34 cellular contexts compared by ENCODE assay signal in genomic region chr2:193279361-193279760, GRCh38.
DNase-seq lines count a peak whose midpoint lies in the region; ATAC-seq, FAIRE-seq and TF ChIP-seq lines count a peak whose summit lies in the region.
"Had no signal": no experiment of that assay in that cellular context is flagged by ENCODE, and none has a peak within 500 bp of the region (broad histone marks: within the 10 kb centered on the region; RNA-seq: fewer than 3 reads in every experiment).

No MANE protein-coding gene starts in this region.

- H3K36me3 ChIP-seq in SK-N-SH (replicated peaks in 1 of 2; ENCODE audit: control insufficient read depth in 1 of 2, insufficient read depth in 2 of 2, low read length in 1 of 2): no peaks in the 10 kb centered on the region
- H3K36me3 ChIP-seq in A673 (ENCODE audit: insufficient read depth, low read length, poor library complexity, severe bottlenecking): no peaks in the 10 kb centered on the region
- no peaks in the 10 kb centered on the region for H3K36me3 ChIP-seq in SK-N-MC (ENCODE audit: insufficient read depth, low read length)
- H3K36me3 ChIP-seq: BE2C; BLaER1; BLaER1 treated with 17β-estradiol and CSF1 and Interleukin-3, amounts not matched to agents 10 nM and 100 nM had no signal

- no peak for TF ChIP-seq POLR2A in H54 (IDR thresholded peaks at IDR 0.05; ENCODE audit: low read depth, low read length)

- BruUV-seq in A673 (replicated peaks; lab: Mats Ljungman, UMichigan): no TSS peak

- no peaks in the 10 kb centered on the region for H3K9me2 ChIP-seq in SK-N-SH

- H3K27me3 ChIP-seq in SK-N-SH (ENCODE audit: insufficient read depth): no peaks in the 10 kb centered on the region
- H3K27me3 ChIP-seq in A673 (replicated peaks; ENCODE audit: insufficient read depth, low read depth, low read length, poor library complexity): no peaks in the 10 kb centered on the region
- H3K27me3 ChIP-seq: BE2C; BLaER1; BLaER1 treated with 17β-estradiol and CSF1 and Interleukin-3, amounts not matched to agents 10 nM and 100 nM had no signal

- H3K9me3 ChIP-seq in SK-N-SH (no peaks in the 10 kb centered on the region), A673 (ENCODE audit: low read depth, low read length, poor library complexity, severe bottlenecking) (no peaks in the 10 kb centered on the region), SK-N-MC (ENCODE audit: low read depth, low read length) (no peaks in the 10 kb centered on the region)
- H3K9me3 ChIP-seq: A549; BE2C; BLaER1; BLaER1 treated with 17β-estradiol and CSF1 and Interleukin-3, amounts not matched to agents 10 nM and 100 nM; Caco-2 had no signal

- H3K27ac ChIP-seq in SK-N-SH (ENCODE audit: low read depth in 2 of 2, low read length in 1 of 2): no peak overlapping the region
- peak overlapping the region; percentile 71 for H3K27ac ChIP-seq in A673 (ENCODE audit: low read depth, low read length, poor library complexity, severe bottlenecking)
- H3K27ac ChIP-seq in SK-N-MC: peak overlapping the region; percentile 91
- H3K27ac ChIP-seq in caudate nucleus (ENCODE audit: low read depth, low read length): no peak overlapping the region
- H3K27ac ChIP-seq: 22Rv1; A549; BLaER1; BLaER1 treated with 17β-estradiol and CSF1 and Interleukin-3, amounts not matched to agents 10 nM and 100 nM; C4-2B had no signal

- CTCF ChIA-PET in SK-N-SH (lab: Yijun Ruan, JAX): no interaction called here
- CTCF ChIA-PET in A673 (lab: Charles Lee): no interaction called here

- TF ChIP-seq EP300 in SK-N-SH (IDR thresholded peaks at IDR 0.05; ENCODE audit: borderline replicate concordance in 1 of 2, low read depth in 1 of 2, low read length in 1 of 2): no peak

- H4K20me1 ChIP-seq in SK-N-SH (ENCODE audit: insufficient read depth): no peaks in the 10 kb centered on the region
- H4K20me1 ChIP-seq: BLaER1; BLaER1 treated with 17β-estradiol and CSF1 and Interleukin-3, amounts not matched to agents 10 nM and 100 nM had no signal

- POLR2A ChIA-PET in SK-N-SH (lab: Yijun Ruan, JAX) (no interaction called here), A673 (lab: Charles Lee; ENCODE audit: low non-redundant PET) (interaction anchor here (0.6 kb wide), 1 partner anchor 23 kb away, joined by 7 read pairs; no protein-coding TSS in a partner anchor)

- H3K79me2 ChIP-seq in SK-N-SH (ENCODE audit: insufficient read depth): no peaks in the 10 kb centered on the region

- intact Hi-C loops in A673 (cut with micrococcal nuclease; ENCODE audit: unreplicated experiment): loop anchor here (10.0 kb wide), 1 partner anchor 305 kb away; no protein-coding TSS in a partner anchor

- whole genome bisulfite sequencing in SK-N-SH (ENCODE audit: low lambda C conversion rate): 40% methylated on average over 2 of the region's 2 CpGs

- no peaks in the 10 kb centered on the region for H3F3A ChIP-seq in SK-N-SH (replicated peaks; ENCODE audit: insufficient read depth)

- H3K4me3 ChIP-seq in SK-N-SH (ENCODE audit: low read depth in 2 of 2, low read length in 1 of 2) (no peak overlapping the region), A673 (ENCODE audit: low read depth, low read length, poor library complexity, severe bottlenecking) (no peak overlapping the region), SK-N-MC (peak overlapping the region; percentile 19)
- H3K4me3 ChIP-seq: A549; BLaER1; BLaER1 treated with 17β-estradiol and CSF1 and Interleukin-3, amounts not matched to agents 10 nM and 100 nM had no signal

- H3K4me2 ChIP-seq in SK-N-SH: no peak overlapping the region
- H3K4me2 ChIP-seq: A549; BLaER1; BLaER1 treated with 17β-estradiol and CSF1 and Interleukin-3, amounts not matched to agents 10 nM and 100 nM had no signal

- peak overlapping the region; percentile 40; the same call in 1 of the 2 replicates for H2AFZ ChIP-seq in SK-N-SH (ENCODE audit: low read depth)

- peak; percentile 15 for FAIRE-seq in H54 (lab: Jason Lieb, UNC)
- FAIRE-seq: A549, D721Med had no signal

- no peak overlapping the region for H3K9ac ChIP-seq in SK-N-SH
- H3K9ac ChIP-seq in SK-N-MC (ENCODE audit: insufficient read length): no peak overlapping the region
- H3K9ac ChIP-seq: BLaER1; BLaER1 treated with 17β-estradiol and CSF1 and Interleukin-3, amounts not matched to agents 10 nM and 100 nM had no signal

- DNase-seq in SK-N-SH (no peak), A673 (ENCODE audit: low spot score) (peak; percentile 76), H54 (ENCODE audit: insufficient read length, low spot score) (no peak), SK-N-MC (ENCODE audit: low read depth, low spot score) (peak; percentile 64), SHP77 treated with DMSO at 0.1 percent for 48 hours (lab: John Stamatoyannopoulos, UW) (no peak), caudate nucleus (lab: John Stamatoyannopoulos, UW) (no peak)
- no peak for DNase-seq in activated CD4-positive, alpha-beta T cell treated with anti-CD3 and anti-CD28 coated beads, Interleukin-2, amount 50 U/mL, for 4 hours
- DNase-seq: 8988T; ACHN; AML-193; BE2C; C1 segment of cervical spinal cord; Caco-2; Calu3; CD4-positive, alpha-beta memory T cell; CD4-positive, alpha-beta T cell; CD4-positive, CD25-positive, alpha-beta regulatory T cell; CD8-positive, alpha-beta memory T cell; CD8-positive, alpha-beta T cell; COR-L47; DMS 273 treated with DMSO at 0.1 percent for 48 hours; DMS153; DMS53; DMS79; DMS79 treated with DMSO at 0.1 percent for 48 hours; DND-41; EL had no signal

- H3K4me1 ChIP-seq in SK-N-SH (ENCODE audit: control insufficient read depth in 1 of 2, insufficient read depth in 2 of 2, low read depth in 1 of 2, low read length in 1 of 2) (no peaks in the 10 kb centered on the region; a peak in 2 of 4 replicates), A673 (ENCODE audit: insufficient read depth, low read length, poor library complexity, severe bottlenecking) (peaks cover 24% of the 10 kb centered on the region)
- H3K4me1 ChIP-seq: A549; BE2C; BLaER1 treated with 17β-estradiol and CSF1 and Interleukin-3, amounts not matched to agents 10 nM and 100 nM; Caco-2 had no signal

- ATAC-seq in SK-N-SH treated with all-trans-retinoic acid at 6 μM for 48 hours: no peak
- ATAC-seq: A549; CD8-positive, alpha-beta T cell had no signal

- TF ChIP-seq CTCF in SK-N-SH (IDR thresholded peaks at IDR 0.05): no peak
- no peak for TF ChIP-seq CTCF in A673 (conservative IDR thresholded peaks at IDR 0.05; ENCODE audit: low read depth, low read length)

- no peak for TF ChIP-seq RAD21 in SK-N-SH (IDR thresholded peaks at IDR 0.05; ENCODE audit: low read length)

TF ChIP-seq in SK-N-SH, 30 proteins besides CTCF, POLR2A, EP300 and RAD21 (continues in another document):
- TF ChIP-seq TAF1 (IDR thresholded peaks at IDR 0.05; ENCODE audit: borderline replicate concordance, low read depth, low read length) (no peak), SIN3A (IDR thresholded peaks at IDR 0.05; ENCODE audit: borderline replicate concordance, low read depth, low read length) (no peak), FOXJ3 (CRISPR knock-in tag; IDR thresholded peaks at IDR 0.05) (no peak)

TF ChIP-seq in SK-N-SH treated with all-trans-retinoic acid at 6 μM for 48 hours, 23 proteins besides CTCF, POLR2A, EP300 and RAD21:
- TF ChIP-seq ISL1 (CRISPR knock-in tag; IDR thresholded peaks at IDR 0.05) (no peak), GLIS3 (CRISPR knock-in tag; IDR thresholded peaks at IDR 0.05) (no peak), TOX (CRISPR knock-in tag; IDR thresholded peaks at IDR 0.05; ENCODE audit: borderline replicate concordance) (no peak), ZFP30 (CRISPR knock-in tag; IDR thresholded peaks at IDR 0.05) (no peak), POU6F1 (CRISPR knock-in tag; IDR thresholded peaks at IDR 0.05; ENCODE audit: borderline replicate concordance, low read depth) (no peak), ESRRG (CRISPR knock-in tag; IDR thresholded peaks at IDR 0.05) (no peak), ZFP3 (CRISPR knock-in tag; IDR thresholded peaks at IDR 0.05) (no peak), OSR1 (CRISPR knock-in tag; IDR thresholded peaks at IDR 0.05) (no peak), ZNF70 (CRISPR knock-in tag; IDR thresholded peaks at IDR 0.05) (no peak)

Comparison
In these comparisons a context has a peak if more than half of its experiments do, and no peak if none do; other contexts are left out.
1. DNase-seq: peak in A673 (single experiment) and SK-N-MC (single experiment); none in SK-N-SH (single experiment), H54 (single experiment), activated CD4-positive, alpha-beta T cell treated with anti-CD3 and anti-CD28 coated beads, Interleukin-2, amount 50 U/mL, for 4 hours (0 of 2), SHP77 treated with DMSO at 0.1 percent for 48 hours (single experiment) and caudate nucleus (0 of 61).
2. H3K27ac ChIP-seq: peak in A673 (single experiment) and SK-N-MC (single experiment); none in SK-N-SH (0 of 2) and caudate nucleus (single experiment).